Comparison of ENCODE assay signal across 22 cellular contexts in genomic region chr10:27413831-27414348, GRCh38.
"Had no signal": no experiment of that assay in that cellular context is flagged by ENCODE, and none has a peak within 500 bp of the region (broad histone marks: within the 10 kb centered on the region; RNA-seq: fewer than 3 reads in every experiment).

No MANE protein-coding gene starts in this region.

- H3K27ac Mint-ChIP-seq: activated B cell treated with CpG ODN at 0.5 μM for 24 hours; activated CD8-positive, alpha-beta T cell treated with anti-CD3 and anti-CD28 coated beads, Interleukin-2, amount 10 ng/mL, durations not matched to agents 7 days and 5 days; activated naive CD8-positive, alpha-beta T cell; activated T-cell treated with anti-CD3 and anti-CD28 coated beads, Interleukin-2, amount 50 U/mL, for 72 hours; naive thymus-derived CD8-positive, alpha-beta T cell; progenitor cell of endocrine pancreas; stimulated activated naive CD8-positive, alpha-beta T cell treated with anti-CD3 and anti-CD28 coated beads, Interleukin-15, Interleukin-2, amounts not matched to agents 100 ng/mL and 50 ng/mL, for 24 hours had no signal

- H3K4me3 Mint-ChIP-seq: activated B cell treated with CpG ODN at 0.5 μM for 24 hours; activated CD8-positive, alpha-beta T cell treated with anti-CD3 and anti-CD28 coated beads, Interleukin-2, amount 10 ng/mL, durations not matched to agents 7 days and 5 days; activated naive CD8-positive, alpha-beta T cell; activated T-cell treated with anti-CD3 and anti-CD28 coated beads, Interleukin-2, amount 50 U/mL, for 72 hours; stimulated activated naive CD8-positive, alpha-beta T cell treated with anti-CD3 and anti-CD28 coated beads, Interleukin-15, Interleukin-2, amounts not matched to agents 100 ng/mL and 50 ng/mL, for 24 hours had no signal

- H3K36me3 Mint-ChIP-seq: activated naive CD8-positive, alpha-beta T cell had no signal

- H3K36me3 ChIP-seq: brain microvascular endothelial cell, heart right ventricle, left lung, thoracic aorta had no signal

- H3K9me3 Mint-ChIP-seq: stimulated activated naive CD8-positive, alpha-beta T cell treated with anti-CD3 and anti-CD28 coated beads, Interleukin-15, Interleukin-2, amounts not matched to agents 100 ng/mL and 50 ng/mL, for 24 hours had no signal

- H3K27me3 ChIP-seq: brain microvascular endothelial cell had no signal

- H3K4me1 ChIP-seq: heart right ventricle, left lung had no signal

- H3K9me3 ChIP-seq: thoracic aorta had no signal

- H3K27me3 Mint-ChIP-seq: progenitor cell of endocrine pancreas had no signal

- DNase-seq: activated B cell treated with CpG ODN at 0.5 μM for 24 hours; activated CD4-positive, alpha-beta T cell treated with anti-CD3 and anti-CD28 coated beads for 48 hours; activated CD8-positive, alpha-beta memory T cell treated with anti-CD3 and anti-CD28 coated beads, Interleukin-2, amount 50 U/mL, for 48 hours; activated CD8-positive, alpha-beta T cell treated with anti-CD3 and anti-CD28 coated beads, Interleukin-2, amount 10 ng/mL, durations not matched to agents 7 days and 5 days; activated gamma-delta T cell; activated T-cell treated with anti-CD3 and anti-CD28 coated beads, Interleukin-2, amount 50 U/mL, for 72 hours; brain microvascular endothelial cell; cortex of kidney; effector memory CD4-positive, alpha-beta T cell; heart right ventricle; mesenchymal stem cell; naive thymus-derived CD8-positive, alpha-beta T cell; nucleus accumbens; small intestine; stimulated activated CD4-positive, alpha-beta T cell treated with anti-CD3 and anti-CD28 coated beads, Interleukin-4, amount 100 ng/mL, for 24 hours; T-helper 2 cell had no signal

- H3K4me1 Mint-ChIP-seq: activated B cell treated with CpG ODN at 0.5 μM for 24 hours; naive thymus-derived CD8-positive, alpha-beta T cell had no signal

- FAIRE-seq: frontal cortex, small intestine had no signal

- ATAC-seq: activated CD8-positive, alpha-beta T cell treated with anti-CD3 and anti-CD28 coated beads, Interleukin-2, amount 10 ng/mL, durations not matched to agents 7 days and 5 days; activated T-cell treated with anti-CD3 and anti-CD28 coated beads, Interleukin-2, amount 50 U/mL, for 72 hours; left lung; naive thymus-derived CD8-positive, alpha-beta T cell had no signal

- H3K4me3 ChIP-seq: heart right ventricle, left lung, thoracic aorta had no signal

- H3K27ac ChIP-seq: brain microvascular endothelial cell, heart right ventricle, left lung, thoracic aorta had no signal
